ENCODE assay signal across 8 cellular contexts in genomic region chr15:38389924-38390542, GRCh38.
DNase-seq lines count a peak whose midpoint lies in the region; ATAC-seq and TF ChIP-seq lines count a peak whose summit lies in the region.

No MANE protein-coding gene starts in this region.

- intact Hi-C loops in activated T-helper 2 cell treated with anti-CD3 and anti-CD28 coated beads, Interferon-gamma antibody, Interleukin-2, Interleukin-4, amounts not matched to agents 10 μg/mL and 5 μg/mL and 100 μg/mL, durations not matched to agents 14 hours and 24 hours and 36 hours (cut with micrococcal nuclease): no loop called here
- intact Hi-C loops in psoas muscle (cut with DNase I): no loop called here

- no peaks in the 10 kb centered on the region for H3K36me3 Mint-ChIP-seq in activated T-helper 2 cell treated with anti-CD3 and anti-CD28 coated beads, Interferon-gamma antibody, Interleukin-2, Interleukin-4, amounts not matched to agents 10 μg/mL and 5 μg/mL and 100 μg/mL, durations not matched to agents 14 hours and 24 hours and 36 hours (ENCODE audit: low read depth)

- ATAC-seq in GM18511 (IDR thresholded peaks at IDR 0.05; ENCODE audit: unreplicated experiment) (peak; percentile 91), HG03175 (IDR thresholded peaks at IDR 0.05; ENCODE audit: unreplicated experiment) (peak; percentile 84), gastroesophageal sphincter (peak; percentile 28), psoas muscle (peak in 2 of 4 donors; percentile 53 to 66)

- no peak overlapping the region for H3K4me3 ChIP-seq in gastroesophageal sphincter
- no peak overlapping the region for H3K4me3 ChIP-seq in psoas muscle

- H3K27me3 ChIP-seq in gastroesophageal sphincter (no peaks in the 10 kb centered on the region), psoas muscle (ENCODE audit: insufficient read depth in 3 of 3, low read length in 2 of 3) (no peaks in the 10 kb centered on the region)

- H3K4me1 ChIP-seq in gastroesophageal sphincter: no peaks in the 10 kb centered on the region
- H3K4me1 ChIP-seq in psoas muscle: no peaks in the 10 kb centered on the region

- H3K27ac Mint-ChIP-seq in activated T-helper 2 cell treated with anti-CD3 and anti-CD28 coated beads, Interferon-gamma antibody, Interleukin-2, Interleukin-4, amounts not matched to agents 10 μg/mL and 5 μg/mL and 100 μg/mL, durations not matched to agents 14 hours and 24 hours and 36 hours: no peak overlapping the region

- H3K9me3 ChIP-seq in gastroesophageal sphincter: peaks cover 0 to 4% (median 0%) of the 10 kb centered on the region in 3 donors
- H3K9me3 ChIP-seq in psoas muscle: no peaks in the 10 kb centered on the region

- peak; percentile 68 for DNase-seq in AG20443 (ENCODE audit: low spot score)
- peak; percentile 65 for DNase-seq in RWPE1 (ENCODE audit: low spot score)
- peak; percentile 32 for DNase-seq in activated T-helper 2 cell treated with anti-CD3 and anti-CD28 coated beads, Interferon-gamma antibody, Interleukin-2, Interleukin-4, amounts not matched to agents 10 μg/mL and 5 μg/mL and 100 μg/mL, durations not matched to agents 14 hours and 24 hours and 36 hours (ENCODE audit: low spot score)
- DNase-seq in psoas muscle: peak; percentile 41 to 64
- DNase-seq in GOT3 (lab: John Stamatoyannopoulos, UW): no peak

- CTCF ChIA-PET in RWPE1 (lab: Yijun Ruan, JAX): interaction anchor here (0.6 to 0.7 kb wide), 5 partner anchors 17 to 395 kb away, joined by 3 to 5 read pairs (median 3); no protein-coding TSS in a partner anchor

- peaks cover 12% of the 10 kb centered on the region for H3K27me3 Mint-ChIP-seq in activated T-helper 2 cell treated with anti-CD3 and anti-CD28 coated beads, Interferon-gamma antibody, Interleukin-2, Interleukin-4, amounts not matched to agents 10 μg/mL and 5 μg/mL and 100 μg/mL, durations not matched to agents 14 hours and 24 hours and 36 hours (ENCODE audit: low read depth)

- H3K27ac ChIP-seq in RWPE1 (no peak overlapping the region), gastroesophageal sphincter (no peak overlapping the region), psoas muscle (no peak overlapping the region)

- 49 to 50% methylated on average over 2 of the region's 3 CpGs for WGBS in gastroesophageal sphincter (ENCODE audit: low coverage in 1 of 2), 2 donors
- WGBS in psoas muscle, 3 donors: 57 to 71% (median 59%) methylated on average over 3 of the region's 3 CpGs

- H3K36me3 ChIP-seq in gastroesophageal sphincter: no peaks in the 10 kb centered on the region
- no peaks in the 10 kb centered on the region for H3K36me3 ChIP-seq in psoas muscle (ENCODE audit: insufficient read depth in 1 of 2, low read depth in 1 of 2)

- no peak for TF ChIP-seq EP300 in gastroesophageal sphincter (IDR thresholded peaks at IDR 0.05)

- no peaks in the 10 kb centered on the region for H3K9me3 Mint-ChIP-seq in activated T-helper 2 cell treated with anti-CD3 and anti-CD28 coated beads, Interferon-gamma antibody, Interleukin-2, Interleukin-4, amounts not matched to agents 10 μg/mL and 5 μg/mL and 100 μg/mL, durations not matched to agents 14 hours and 24 hours and 36 hours

- no peak overlapping the region for H3K4me3 Mint-ChIP-seq in activated T-helper 2 cell treated with anti-CD3 and anti-CD28 coated beads, Interferon-gamma antibody, Interleukin-2, Interleukin-4, amounts not matched to agents 10 μg/mL and 5 μg/mL and 100 μg/mL, durations not matched to agents 14 hours and 24 hours and 36 hours (ENCODE audit: low read depth)

- TF ChIP-seq CTCF in RWPE1 (conservative IDR thresholded peaks at IDR 0.05; ENCODE audit: low read depth): peak; percentile 89
- peak; percentile 60 to 79 (median 69) for TF ChIP-seq CTCF in gastroesophageal sphincter (IDR thresholded peaks at IDR 0.05)
- TF ChIP-seq CTCF in psoas muscle (IDR thresholded peaks at IDR 0.05): peak; percentile 70

- POLR2A ChIA-PET in RWPE1 (lab: Yijun Ruan, JAX; ENCODE audit: low non-redundant PET): no interaction called here

- no peaks in the 10 kb centered on the region for H3K4me1 Mint-ChIP-seq in activated T-helper 2 cell treated with anti-CD3 and anti-CD28 coated beads, Interferon-gamma antibody, Interleukin-2, Interleukin-4, amounts not matched to agents 10 μg/mL and 5 μg/mL and 100 μg/mL, durations not matched to agents 14 hours and 24 hours and 36 hours (ENCODE audit: low read depth)

- no peak for TF ChIP-seq POLR2A in gastroesophageal sphincter (IDR thresholded peaks at IDR 0.05)
